8 cellular contexts compared by ENCODE assay signal in the genomic region with DNA sequence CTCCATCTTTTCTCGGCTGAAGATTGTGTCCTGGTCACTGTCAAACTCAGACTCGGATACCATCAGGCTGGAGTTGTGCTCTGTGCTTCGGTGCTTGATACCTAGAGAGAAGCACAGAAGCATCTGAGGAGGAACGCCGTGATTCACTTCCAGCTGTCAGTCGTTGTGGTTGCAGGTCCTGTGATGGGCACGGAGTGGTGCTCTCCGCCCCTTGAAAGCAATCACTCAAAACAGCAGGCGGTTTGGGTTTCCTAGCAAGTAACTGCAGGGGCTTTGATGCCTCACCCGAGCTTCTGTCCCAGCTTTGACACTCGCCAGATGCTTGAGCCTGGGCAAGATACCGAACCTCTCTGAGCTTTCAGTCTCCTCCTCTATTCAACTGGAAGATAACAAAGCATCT. TPM values are rescaled to one million over a fixed set of nuclear protein-coding genes. Genes with fewer than 3 reads are reported as not detected.
DNase-seq lines count a peak whose midpoint lies in the region; ATAC-seq, FAIRE-seq and TF ChIP-seq lines count a peak whose summit lies in the region.

No MANE protein-coding gene starts in this region.

- H3K4me1 ChIP-seq in HepG2 (ENCODE audit: insufficient read depth, low read length) (peaks cover 31% of the 10 kb centered on the region), right lobe of liver (no peaks in the 10 kb centered on the region), gastrocnemius medialis (no peaks in the 10 kb centered on the region)

- FAIRE-seq in HepG2 (lab: Jason Lieb, UNC), result peak; percentile 72
- no peak for FAIRE-seq in urothelium cell line (lab: Jason Lieb, UNC)

- TF ChIP-seq EP300 in HepG2 (IDR thresholded peaks at IDR 0.05; ENCODE audit: low read depth in 2 of 2, low read length in 2 of 2) (no peak), HepG2 (CRISPR knock-in tag; IDR thresholded peaks at IDR 0.05; ENCODE audit: borderline replicate concordance) (no peak)

- 7% methylated on average over 11 of the region's 12 CpGs for WGBS in HepG2 (ENCODE audit: low lambda C conversion rate)
- 39% methylated on average over 12 of the region's 12 CpGs for WGBS in right lobe of liver (ENCODE audit: insufficient coverage, low coverage, low lambda C conversion rate, missing lambda C conversion rate)

- no TSS peak for BruUV-seq in HepG2 (replicated peaks; lab: Mats Ljungman, UMichigan)

- in situ Hi-C loops in HepG2 (cut with HindIII; ENCODE audit: extremely low pct_ligation_motif_present, low pct_unique_long_range_greater_than_20kb) (no loop called here), gastrocnemius medialis (cut with MboI; ENCODE audit: low sequenced_read_pairs in 4 of 4) (no loop called here)

- H4K20me1 ChIP-seq in HepG2 (ENCODE audit: insufficient read depth, low read length), result no peaks in the 10 kb centered on the region

- no peak overlapping the region for H3K9ac ChIP-seq in HepG2 (ENCODE audit: insufficient read depth, low read depth, low read length)

- no peaks in the 10 kb centered on the region for H3K36me3 ChIP-seq in HepG2 (replicated peaks in 1 of 2; ENCODE audit: control insufficient read depth in 1 of 2, insufficient read depth in 2 of 2, low read length in 2 of 2)
- no peaks in the 10 kb centered on the region for H3K36me3 ChIP-seq in right lobe of liver
- no peaks in the 10 kb centered on the region for H3K36me3 ChIP-seq in gastrocnemius medialis

- TF ChIP-seq CTCF in HepG2 (CRISPR knock-in tag; IDR thresholded peaks at IDR 0.05) (peak; percentile 72), right lobe of liver (IDR thresholded peaks at IDR 0.05) (no peak), choroid plexus epithelial cell (conservative IDR thresholded peaks at IDR 0.05; ENCODE audit: low read depth, low read length) (no peak), gastrocnemius medialis (IDR thresholded peaks at IDR 0.05 in 4 of 5, conservative IDR thresholded peaks at IDR 0.05 in 1 of 5) (no peak)

- H3K9me3 ChIP-seq in HepG2 (ENCODE audit: low read length) (no peaks in the 10 kb centered on the region), right lobe of liver (no peaks in the 10 kb centered on the region), gastrocnemius medialis (no peaks in the 10 kb centered on the region)

- intact Hi-C loops in HepG2 (cut with micrococcal nuclease; ENCODE audit: unreplicated experiment) (no loop called here), right lobe of liver (cut with DNase I) (no loop called here), gastrocnemius medialis (cut with DNase I; ENCODE audit: low total_unique reads) (no loop called here)

- H3K79me2 ChIP-seq in HepG2 (ENCODE audit: insufficient read depth, low read length), result no peaks in the 10 kb centered on the region

- peak; percentile 81 for ATAC-seq in HepG2
- ATAC-seq in right lobe of liver, result no peak
- ATAC-seq in gastrocnemius medialis, result no peak
- ATAC-seq in GM19463 (IDR thresholded peaks at IDR 0.05; ENCODE audit: unreplicated experiment), result no peak

- POLR2A ChIA-PET in HepG2 (lab: Yijun Ruan, JAX), result interaction anchor here (1.0 kb wide), 1 partner anchor 64 kb away, joined by 3 read pairs; no protein-coding TSS in a partner anchor

- H3K27me3 ChIP-seq in HepG2 (ENCODE audit: control insufficient read depth in 1 of 2, insufficient read depth in 2 of 2, low read length in 2 of 2) (peaks cover 0 to 3% of the 10 kb centered on the region in 2 experiments; a peak in 2 of 5 replicates), right lobe of liver (no peaks in the 10 kb centered on the region), gastrocnemius medialis (no peaks in the 10 kb centered on the region)

- H2AFZ ChIP-seq in HepG2 (ENCODE audit: low read length), result no peak overlapping the region

- H3K4me3 ChIP-seq in HepG2 (replicated peaks in 1 of 3; ENCODE audit: insufficient read depth in 1 of 3, low read depth in 2 of 3, low read length in 3 of 3) (no peak overlapping the region), right lobe of liver (no peak overlapping the region), choroid plexus epithelial cell (ENCODE audit: low read depth, low read length) (no peak overlapping the region), gastrocnemius medialis (no peak overlapping the region)

- no peak for TF ChIP-seq POLR2A in HepG2 (IDR thresholded peaks at IDR 0.05; ENCODE audit: insufficient read depth in 1 of 2, low read depth in 2 of 2, low read length in 2 of 2)
- no peak for TF ChIP-seq POLR2A in right lobe of liver (IDR thresholded peaks at IDR 0.05)
- TF ChIP-seq POLR2A in gastrocnemius medialis (IDR thresholded peaks at IDR 0.05), result no peak

- DNase-seq in HepG2 (ENCODE audit: low spot score) (peak; percentile 32), right lobe of liver (no peak), T-helper 2 cell (peak in 3 of 5 experiments; percentile 1 to 71 (median 14)), choroid plexus epithelial cell (ENCODE audit: low read depth) (peak; percentile 35), urothelium cell line (ENCODE audit: low spot score) (peak; percentile 39), globus pallidus (ENCODE audit: low spot score) (no peak), gastrocnemius medialis (no peak)

- TF ChIP-seq RAD21 in HepG2 (CRISPR knock-in tag; IDR thresholded peaks at IDR 0.05), result peak; percentile 64

- CTCF ChIA-PET in HepG2 (lab: Yijun Ruan, JAX; ENCODE audit: low intra/inter-chr PET ratio, low total read pairs), result no interaction called here

- H3K4me2 ChIP-seq in HepG2 (ENCODE audit: low read depth, low read length), result peak overlapping the region; percentile 25; the same call in 1 of the 2 replicates

- H3K27ac ChIP-seq in HepG2 (ENCODE audit: extremely low read length, insufficient read depth, low read length) (no peak overlapping the region), right lobe of liver (no peak overlapping the region), gastrocnemius medialis (no peak overlapping the region)

TF ChIP-seq in HepG2, 621 proteins besides CTCF, POLR2A, EP300 and RAD21 (continues in another document):
- TF ChIP-seq ZSCAN29 (CRISPR knock-in tag; conservative IDR thresholded peaks at IDR 0.05), result no peak

RNA-seq across cellular contexts. Expression of a gene that starts 52.5 kb away (rescaled TPM):
- total RNA-seq in HepG2 (2016; rRNA removed; fragmentation: Illumina TruSeq; extraction: Trizol) (27.6 and 32.5 TPM in 2 replicates), right lobe of liver (10 to 100 TPM; 24.2 to 71.0 (median 47.2) TPM), gastrocnemius medialis (10 to 100 TPM in 1 of 4 donors, 1 to 10 TPM in 3; 6.4 to 15.4 (median 6.8) TPM)
- total RNA-seq in HepG2 (2016; cell fraction: cytosol; rRNA removed; fragmentation: Illumina TruSeq; extraction: Trizol; ENCODE audit: low read depth), result 12.0 and 12.4 TPM in 2 replicates
- total RNA-seq in HepG2 (2016; cell fraction: insoluble cytoplasmic fraction; rRNA removed; fragmentation: Illumina TruSeq; extraction: Trizol), result 26.7 and 32.6 TPM in 2 replicates
- total RNA-seq in HepG2 (2016; cell fraction: membrane; rRNA removed; fragmentation: Illumina TruSeq; extraction: Trizol), result 12.3 and 14.1 TPM in 2 replicates
- total RNA-seq in HepG2 (2016; cell fraction: nucleus; rRNA removed; fragmentation: Illumina TruSeq; extraction: Trizol), result 25.2 and 33.4 TPM in 2 replicates
- polyA plus RNA-seq in HepG2 (2011; rRNA removed), result 12.7 and 12.8 TPM in 2 replicates
- polyA plus RNA-seq in HepG2 (2011; cell fraction: cytosol; rRNA removed), result 7.6 and 9.9 TPM in 2 replicates
- polyA plus RNA-seq in HepG2 (2011; cell fraction: nucleus; rRNA removed), result 8.3 and 9.4 TPM in 2 replicates
- 13.6 and 17.2 TPM in 2 replicates for polyA plus RNA-seq in HepG2 (2012)
- polyA plus RNA-seq in HepG2 (2016; cell fraction: cytosol; fragmentation: Illumina TruSeq; extraction: Trizol; ENCODE audit: low read depth), result 1.6 and 1.9 TPM in 2 replicates
- 32.3 and 36.6 TPM in 2 replicates for polyA plus RNA-seq in HepG2 (2016; cell fraction: insoluble cytoplasmic fraction; fragmentation: Illumina TruSeq; extraction: Trizol; ENCODE audit: low read depth)
- polyA plus RNA-seq in HepG2 (2016; cell fraction: membrane; fragmentation: Illumina TruSeq; extraction: Trizol; ENCODE audit: low read depth), result 5.4 and 6.1 TPM in 2 replicates
- 41.8 and 43.5 TPM in 2 replicates for polyA plus RNA-seq in HepG2 (2016; cell fraction: nucleus; fragmentation: Illumina TruSeq; extraction: Trizol; ENCODE audit: insufficient read depth, low read depth)
- polyA minus RNA-seq in HepG2 (2011; rRNA and poly(A)+ RNA removed; ENCODE audit: low replicate concordance), result 12.3 and 17.3 TPM in 2 replicates
- 18.7 and 20.1 TPM in 2 replicates for polyA minus RNA-seq in HepG2 (2011; cell fraction: cytosol; rRNA and poly(A)+ RNA removed)
- polyA minus RNA-seq in HepG2 (2011; cell fraction: nucleus; rRNA and poly(A)+ RNA removed), result 11.3 and 17.3 TPM in 2 replicates

RNA-seq across cellular contexts. Expression of a gene that starts 57.9 kb away (rescaled TPM):
- total RNA-seq in HepG2 (2016; rRNA removed; fragmentation: Illumina TruSeq; extraction: Trizol) (6.4 and 7.6 TPM in 2 replicates), right lobe of liver (10 to 100 TPM; 19.9 to 53.0 (median 38.9) TPM), gastrocnemius medialis (1 to 10 TPM in 1 of 4 donors, under 1 TPM in 3; 0.07 to 1.2 (median 0.28) TPM)
- 3.5 and 3.6 TPM in 2 replicates for total RNA-seq in HepG2 (2016; cell fraction: cytosol; rRNA removed; fragmentation: Illumina TruSeq; extraction: Trizol; ENCODE audit: low read depth)
- total RNA-seq in HepG2 (2016; cell fraction: insoluble cytoplasmic fraction; rRNA removed; fragmentation: Illumina TruSeq; extraction: Trizol), result 5.4 and 8.3 TPM in 2 replicates
- 4.6 and 4.9 TPM in 2 replicates for total RNA-seq in HepG2 (2016; cell fraction: membrane; rRNA removed; fragmentation: Illumina TruSeq; extraction: Trizol)
- total RNA-seq in HepG2 (2016; cell fraction: nucleus; rRNA removed; fragmentation: Illumina TruSeq; extraction: Trizol), result 9.4 and 10.7 TPM in 2 replicates
- 6.0 and 6.2 TPM in 2 replicates for polyA plus RNA-seq in HepG2 (2011; rRNA removed)
- polyA plus RNA-seq in HepG2 (2011; cell fraction: cytosol; rRNA removed), result 3.5 and 3.6 TPM in 2 replicates
- 7.3 and 8.6 TPM in 2 replicates for polyA plus RNA-seq in HepG2 (2011; cell fraction: nucleus; rRNA removed)
- polyA plus RNA-seq in HepG2 (2012), result 3.0 and 3.6 TPM in 2 replicates
- 0.34 and 0.76 TPM in 2 replicates for polyA plus RNA-seq in HepG2 (2016; cell fraction: cytosol; fragmentation: Illumina TruSeq; extraction: Trizol; ENCODE audit: low read depth)
- 3.1 TPM in 2 replicates for polyA plus RNA-seq in HepG2 (2016; cell fraction: insoluble cytoplasmic fraction; fragmentation: Illumina TruSeq; extraction: Trizol; ENCODE audit: low read depth)
- 1.2 and 1.5 TPM in 2 replicates for polyA plus RNA-seq in HepG2 (2016; cell fraction: membrane; fragmentation: Illumina TruSeq; extraction: Trizol; ENCODE audit: low read depth)
- polyA plus RNA-seq in HepG2 (2016; cell fraction: nucleus; fragmentation: Illumina TruSeq; extraction: Trizol; ENCODE audit: insufficient read depth, low read depth), result 9.6 and 10.3 TPM in 2 replicates
- 3.0 and 11.6 TPM in 2 replicates for polyA minus RNA-seq in HepG2 (2011; rRNA and poly(A)+ RNA removed; ENCODE audit: low replicate concordance)
- 3.7 and 5.0 TPM in 2 replicates for polyA minus RNA-seq in HepG2 (2011; cell fraction: cytosol; rRNA and poly(A)+ RNA removed)
- 11.5 and 11.8 TPM in 2 replicates for polyA minus RNA-seq in HepG2 (2011; cell fraction: nucleus; rRNA and poly(A)+ RNA removed)

Comparison
In these comparisons a context has a peak if more than half of its experiments do, and no peak if none do; other contexts are left out.
1. DNase-seq: peak in HepG2 (single experiment), T-helper 2 cell (3 of 5), choroid plexus epithelial cell (single experiment) and urothelium cell line (single experiment); none in right lobe of liver (0 of 3), globus pallidus (single experiment) and gastrocnemius medialis (0 of 2).